ENCODE assay signal across 24 cellular contexts in genomic region chr1:247326601-247327135, GRCh38. TPM values are rescaled to one million over a fixed set of nuclear protein-coding genes. Genes with fewer than 3 reads are reported as not detected.
A peak's percentile ranks its signal among the peaks of the same experiment; 100 is the strongest.
DNase-seq lines count a peak whose midpoint lies in the region; ATAC-seq and TF ChIP-seq lines count a peak whose summit lies in the region.
"Had no signal": no experiment of that assay in that cellular context is flagged by ENCODE, and none has a peak within 500 bp of the region (broad histone marks: within the 10 kb centered on the region; RNA-seq: fewer than 3 reads in every experiment).

No MANE protein-coding gene starts in this region.

- H3K4me1 Mint-ChIP-seq in MCF 10A (ENCODE audit: insufficient read depth, unreplicated experiment) (peaks cover 8% of the 10 kb centered on the region), neural crest cell (peaks cover 50% of the 10 kb centered on the region)
- H3K4me1 Mint-ChIP-seq in activated naive CD8-positive, alpha-beta T cell treated with anti-CD3 and anti-CD28 coated beads for 36 hours, result peaks cover 77% of the 10 kb centered on the region

- H3K9me3 Mint-ChIP-seq in MCF 10A (ENCODE audit: unreplicated experiment) (no peaks in the 10 kb centered on the region), neural crest cell (no peaks in the 10 kb centered on the region)
- H3K9me3 Mint-ChIP-seq in activated naive CD8-positive, alpha-beta T cell treated with anti-CD3 and anti-CD28 coated beads for 36 hours, result no peaks in the 10 kb centered on the region
- H3K9me3 Mint-ChIP-seq: CD4-positive, CD25-positive, alpha-beta regulatory T cell; GM23338 had no signal

- H3K36me3 ChIP-seq in mammary epithelial cell (ENCODE audit: insufficient read depth, low read length), result peaks cover 7% of the 10 kb centered on the region

- peaks cover 8% of the 10 kb centered on the region for H3K4me1 ChIP-seq in mammary epithelial cell (ENCODE audit: insufficient read depth, low read length)

- H3K36me3 Mint-ChIP-seq in MCF 10A (ENCODE audit: insufficient read depth, unreplicated experiment) (peaks cover 75% of the 10 kb centered on the region), neural crest cell (ENCODE audit: low read depth) (peaks cover 19% of the 10 kb centered on the region)
- peaks cover 74% of the 10 kb centered on the region for H3K36me3 Mint-ChIP-seq in activated naive CD8-positive, alpha-beta T cell treated with anti-CD3 and anti-CD28 coated beads for 36 hours

- H3K27me3 Mint-ChIP-seq in MCF 10A (ENCODE audit: insufficient read depth, unreplicated experiment) (no peaks in the 10 kb centered on the region), neural crest cell (ENCODE audit: low read depth) (no peaks in the 10 kb centered on the region)
- no peaks in the 10 kb centered on the region for H3K27me3 Mint-ChIP-seq in activated naive CD8-positive, alpha-beta T cell treated with anti-CD3 and anti-CD28 coated beads for 36 hours
- H3K27me3 Mint-ChIP-seq: B cell; CD4-positive, CD25-positive, alpha-beta regulatory T cell had no signal

- H3K9ac ChIP-seq in mammary epithelial cell (ENCODE audit: insufficient read depth, low read length), result peak overlapping the region; percentile 27

- dilution Hi-C loops in mammary epithelial cell (cut with HindIII; ENCODE audit: low sequenced_read_pairs), result no loop called here

- CTCF ChIA-PET in mammary epithelial cell (lab: Charles Lee; ENCODE audit: low non-redundant PET), result no interaction called here
- CTCF ChIA-PET in MCF 10A (lab: Yijun Ruan, JAX), result interaction anchor here (0.5 to 1.9 kb wide), 11 partner anchors 9 to 1346 kb away, joined by 3 to 6 read pairs (median 3); no protein-coding TSS in a partner anchor

- no peak for DNase-seq in mammary epithelial cell
- no peak for DNase-seq in MCF 10A (ENCODE audit: unreplicated experiment)
- peak; percentile 81 for DNase-seq in Jurkat, Clone E6-1 (ENCODE audit: low read depth, low spot score)
- DNase-seq in activated naive CD8-positive, alpha-beta T cell treated with anti-CD3 and anti-CD28 coated beads for 36 hours, result no peak
- no peak for DNase-seq in neural crest cell (ENCODE audit: low read depth, low spot score)
- no peak for DNase-seq in NCI-H2227 treated with DMSO at 0.1 percent for 48 hours (lab: John Stamatoyannopoulos, UW)
- no peak for DNase-seq in AG08395 (ENCODE audit: low spot score)
- DNase-seq: Caco-2; CD4-positive, CD25-positive, alpha-beta regulatory T cell; DMS 273 treated with DMSO at 0.1 percent for 48 hours; IMR-90; MM.1S; NCI-H1092 treated with DMSO at 0.1 percent for 48 hours; NCI-H1436 treated with DMSO at 0.1 percent for 48 hours; NCI-H1930; NCI-H345; NCI-H524 treated with DMSO at 0.1 percent for 48 hours; NCI-H82; Peyer's patch had no signal

- ATAC-seq in GM21723 (IDR thresholded peaks at IDR 0.05; ENCODE audit: unreplicated experiment), result no peak
- ATAC-seq: GM23338, HCT116, SK-N-SH treated with all-trans-retinoic acid at 6 μM for 48 hours had no signal

- H3K27ac Mint-ChIP-seq in MCF 10A (ENCODE audit: low read depth, unreplicated experiment) (no peak overlapping the region), neural crest cell (ENCODE audit: unreplicated experiment) (no peak overlapping the region)
- peak overlapping the region; percentile 68 for H3K27ac Mint-ChIP-seq in activated naive CD8-positive, alpha-beta T cell treated with anti-CD3 and anti-CD28 coated beads for 36 hours
- H3K27ac Mint-ChIP-seq: B cell; CD4-positive, CD25-positive, alpha-beta regulatory T cell; GM23338 had no signal

- in situ Hi-C loops in mammary epithelial cell (cut with MboI; ENCODE audit: low sequenced_read_pairs in 2 of 2), result no loop called here

- BruUV-seq in mammary epithelial cell (replicated peaks; lab: Mats Ljungman, UMichigan) (no TSS peak), MCF 10A (replicated peaks; lab: Mats Ljungman, UMichigan) (no TSS peak)

- H3K79me2 ChIP-seq in mammary epithelial cell (ENCODE audit: insufficient read depth, low read length), result peaks cover 37% of the 10 kb centered on the region

- H3K9me3 ChIP-seq in mammary epithelial cell (replicated peaks; ENCODE audit: insufficient read depth, low read length), result no peaks in the 10 kb centered on the region
- H3K9me3 ChIP-seq: Caco-2, Peyer's patch had no signal

- H3K27me3 ChIP-seq in mammary epithelial cell (ENCODE audit: insufficient read depth, low read length), result no peaks in the 10 kb centered on the region
- H3K27me3 ChIP-seq: Peyer's patch had no signal

- H3K4me2 ChIP-seq in mammary epithelial cell (ENCODE audit: insufficient read depth, low read depth, low read length), result no peak overlapping the region
- H3K4me2 ChIP-seq: GM23338 had no signal

- TF ChIP-seq CTCF in mammary epithelial cell (conservative IDR thresholded peaks at IDR 0.05 in 1 of 2, IDR thresholded peaks at IDR 0.05 in 1 of 2; ENCODE audit: extremely low read depth in 1 of 2, insufficient read depth in 1 of 2, low read depth in 1 of 2, low read length in 2 of 2), result no peak
- TF ChIP-seq CTCF in MCF 10A (IDR thresholded peaks at IDR 0.05; ENCODE audit: unreplicated experiment), result no peak
- no peak for TF ChIP-seq CTCF in neural crest cell (conservative IDR thresholded peaks at IDR 0.05)

- H3K4me3 ChIP-seq in mammary epithelial cell (replicated peaks in 1 of 3; ENCODE audit: insufficient read depth in 1 of 3, low read depth in 2 of 3, low read length in 3 of 3), result no peak overlapping the region
- H3K4me3 ChIP-seq in Jurkat, Clone E6-1 (ENCODE audit: low read length), result no peak overlapping the region
- H3K4me3 ChIP-seq: GM23338, Peyer's patch had no signal

- WGBS in mammary epithelial cell (ENCODE audit: low coverage, missing lambda C conversion rate), result 100% methylated on average over 7 of the region's 7 CpGs

- H3K27ac ChIP-seq in mammary epithelial cell (ENCODE audit: insufficient read depth, low read depth, low read length), result no peak overlapping the region
- H3K27ac ChIP-seq: Peyer's patch had no signal

- H4K20me1 ChIP-seq in mammary epithelial cell (ENCODE audit: insufficient read depth, low read length), result no peaks in the 10 kb centered on the region

- POLR2A ChIA-PET in MCF 10A (lab: Yijun Ruan, JAX), result interaction anchor here (0.6 to 0.8 kb wide), 2 partner anchors 116 to 117 kb away, joined by 3 read pairs; no protein-coding TSS in a partner anchor

- H3K4me3 Mint-ChIP-seq in MCF 10A (ENCODE audit: unreplicated experiment), result no peak overlapping the region
- peak overlapping the region; percentile 22 for H3K4me3 Mint-ChIP-seq in activated naive CD8-positive, alpha-beta T cell treated with anti-CD3 and anti-CD28 coated beads for 36 hours
- peak overlapping the region; percentile 2 for H3K4me3 Mint-ChIP-seq in neural crest cell
- H3K4me3 Mint-ChIP-seq: B cell, GM23338 had no signal

- H2AFZ ChIP-seq in mammary epithelial cell (ENCODE audit: low read depth, low read length), result no peak overlapping the region
- H2AFZ ChIP-seq: GM23338 had no signal

- intact Hi-C loops in mammary epithelial cell (cut with micrococcal nuclease), result no loop called here
- intact Hi-C loops in MCF 10A (cut with micrococcal nuclease), result no loop called here

RNA-seq across cellular contexts. Expression of gene ZNF496, which starts 5.0 kb away (rescaled TPM):
- 10 to 100 TPM; 18.3 to 23.8 TPM for total RNA-seq in mammary epithelial cell
- 8.2 TPM for polyA plus RNA-seq in mammary epithelial cell
- 16.2 TPM for polyA minus RNA-seq in mammary epithelial cell
- total RNA-seq in MCF 10A (2022), result 58.0 and 67.2 TPM in 2 replicates
- 27.3 TPM for polyA plus RNA-seq in Jurkat, Clone E6-1 (2012; ENCODE audit: insufficient read depth, insufficient read length)
- 10 to 100 TPM; 27.2 to 30.9 TPM for total RNA-seq in activated naive CD8-positive, alpha-beta T cell treated with anti-CD3 and anti-CD28 coated beads for 36 hours
- total RNA-seq in neural crest cell, result 64.2 and 65.5 TPM in 2 replicates
